Comparison of ENCODE assay signal across 8 cellular contexts in genomic region chr11:130313383-130314183, GRCh38. TPM values are rescaled to one million over a fixed set of nuclear protein-coding genes. Genes with fewer than 3 reads are reported as not detected.
A peak's percentile ranks its signal among the peaks of the same experiment; 100 is the strongest.
DNase-seq lines count a peak whose midpoint lies in the region; ATAC-seq and TF ChIP-seq lines count a peak whose summit lies in the region.

No MANE protein-coding gene starts in this region.

- no peak overlapping the region for H2AFZ ChIP-seq in GM23338
- H2AFZ ChIP-seq in smooth muscle cell (ENCODE audit: low read depth) = peak overlapping the region; percentile 91

- H3K4me2 ChIP-seq in GM23338 = peak overlapping the region; percentile 82
- H3K4me2 ChIP-seq in smooth muscle cell = peak overlapping the region; percentile 97

- intact Hi-C loops in activated T-helper 1 cell treated with anti-CD3 and anti-CD28 coated beads, Interleukin-12 subunit alpha, Interleukin-12 subunit beta, Interleukin-2, Interleukin-4 antibody, amounts not matched to agents 30 ng/mL and 10 ng/mL and 1 ng/mL, durations not matched to agents 14 hours and 24 hours and 36 hours (cut with micrococcal nuclease) = loop anchor here (1.0 to 10.0 kb wide), 8 partner anchors 8 to 603 kb away; partner anchors contain the start of genes APLP2, NFRKB and SNX19

- no peaks in the 10 kb centered on the region for H3K36me3 ChIP-seq in GM23338 (ENCODE audit: insufficient read depth)
- H3K36me3 ChIP-seq in iPS-15b (ENCODE audit: control insufficient read depth, insufficient read depth, low read length) = no peaks in the 10 kb centered on the region
- no peaks in the 10 kb centered on the region for H3K36me3 ChIP-seq in smooth muscle cell (ENCODE audit: low read depth)

- WGBS in smooth muscle cell (ENCODE audit: low lambda C conversion rate) = 4% methylated on average over 21 of the region's 21 CpGs

- peak overlapping the region; percentile 82 for H3K4me3 ChIP-seq in AG10803 (ENCODE audit: low read length)
- peak overlapping the region; percentile 61 for H3K4me3 ChIP-seq in GM23338
- H3K4me3 ChIP-seq in iPS-15b (ENCODE audit: low read depth, low read length) = peak overlapping the region; percentile 65
- H3K4me3 ChIP-seq in smooth muscle cell = peak overlapping the region; percentile 85

- TF ChIP-seq CTCF in AG10803 (conservative IDR thresholded peaks at IDR 0.05; ENCODE audit: low read length) (no peak), GM23338 (conservative IDR thresholded peaks at IDR 0.05; ENCODE audit: low read depth in 2 of 2) (no peak), smooth muscle cell (IDR thresholded peaks at IDR 0.05; ENCODE audit: borderline replicate concordance, insufficient read depth, poor library complexity, severe bottlenecking) (no peak)

- H3F3A ChIP-seq in GM23338 (replicated peaks; ENCODE audit: low read depth) (peaks cover 5% of the 10 kb centered on the region; the same call in 1 of the 2 replicates), smooth muscle cell (ENCODE audit: low read depth) (no peaks in the 10 kb centered on the region)

- H3K9me2 ChIP-seq in GM23338 (ENCODE audit: insufficient read depth) = no peaks in the 10 kb centered on the region

- ATAC-seq in GM23338 (peak; percentile 23), HG03175 (IDR thresholded peaks at IDR 0.05; ENCODE audit: unreplicated experiment) (no peak)

- peaks cover 4% of the 10 kb centered on the region for H3K27me3 Mint-ChIP-seq in GM23338 (ENCODE audit: insufficient read depth, low read depth, poor library complexity)
- peaks cover 3% of the 10 kb centered on the region for H3K27me3 Mint-ChIP-seq in activated T-helper 1 cell treated with anti-CD3 and anti-CD28 coated beads, Interleukin-12 subunit alpha, Interleukin-12 subunit beta, Interleukin-2, Interleukin-4 antibody, amounts not matched to agents 30 ng/mL and 10 ng/mL and 1 ng/mL, durations not matched to agents 14 hours and 24 hours and 36 hours (ENCODE audit: insufficient read depth)

- H3K4me3 Mint-ChIP-seq in GM23338 = peak overlapping the region; percentile 90
- peak overlapping the region; percentile 93 for H3K4me3 Mint-ChIP-seq in activated T-helper 1 cell treated with anti-CD3 and anti-CD28 coated beads, Interleukin-12 subunit alpha, Interleukin-12 subunit beta, Interleukin-2, Interleukin-4 antibody, amounts not matched to agents 30 ng/mL and 10 ng/mL and 1 ng/mL, durations not matched to agents 14 hours and 24 hours and 36 hours

- H3K27ac Mint-ChIP-seq in GM23338 = peak overlapping the region; percentile 22
- H3K27ac Mint-ChIP-seq in activated T-helper 1 cell treated with anti-CD3 and anti-CD28 coated beads, Interleukin-12 subunit alpha, Interleukin-12 subunit beta, Interleukin-2, Interleukin-4 antibody, amounts not matched to agents 30 ng/mL and 10 ng/mL and 1 ng/mL, durations not matched to agents 14 hours and 24 hours and 36 hours = peak overlapping the region; percentile 95

- H3K9ac ChIP-seq in iPS-15b (ENCODE audit: low read depth, low read length) = peak overlapping the region; percentile 47
- peak overlapping the region; percentile 53 for H3K9ac ChIP-seq in smooth muscle cell (ENCODE audit: low read depth)

- DNase-seq in AG10803 (ENCODE audit: low read depth) (peak; percentile 1), GM23338 (ENCODE audit: low spot score) (peak; percentile 62), smooth muscle cell (lab: John Stamatoyannopoulos, UW; ENCODE audit: unreplicated experiment) (no peak), SW480 (ENCODE audit: low spot score) (no peak)
- no peak for DNase-seq in activated T-helper 1 cell treated with anti-CD3 and anti-CD28 coated beads, Interleukin-12 subunit alpha, Interleukin-12 subunit beta, Interleukin-2, Interleukin-4 antibody, amounts not matched to agents 30 ng/mL and 10 ng/mL and 1 ng/mL, durations not matched to agents 14 hours and 24 hours and 36 hours (ENCODE audit: low spot score)
- DNase-seq in stimulated activated CD8-positive, alpha-beta memory T cell treated with anti-CD3 and anti-CD28 coated beads, Interleukin-4, amount 100 ng/mL, for 48 hours = no peak

- H3K4me1 Mint-ChIP-seq in GM23338 = peaks cover 50% of the 10 kb centered on the region
- peaks cover 54% of the 10 kb centered on the region for H3K4me1 Mint-ChIP-seq in activated T-helper 1 cell treated with anti-CD3 and anti-CD28 coated beads, Interleukin-12 subunit alpha, Interleukin-12 subunit beta, Interleukin-2, Interleukin-4 antibody, amounts not matched to agents 30 ng/mL and 10 ng/mL and 1 ng/mL, durations not matched to agents 14 hours and 24 hours and 36 hours (ENCODE audit: low read depth)

- peaks cover 9% of the 10 kb centered on the region for H3K9me3 Mint-ChIP-seq in GM23338
- no peaks in the 10 kb centered on the region for H3K9me3 Mint-ChIP-seq in activated T-helper 1 cell treated with anti-CD3 and anti-CD28 coated beads, Interleukin-12 subunit alpha, Interleukin-12 subunit beta, Interleukin-2, Interleukin-4 antibody, amounts not matched to agents 30 ng/mL and 10 ng/mL and 1 ng/mL, durations not matched to agents 14 hours and 24 hours and 36 hours

- H3K27ac ChIP-seq in GM23338 (ENCODE audit: low read depth) (peak overlapping the region; percentile 62; the same call in 1 of the 2 replicates), smooth muscle cell (ENCODE audit: low read depth) (peak overlapping the region; percentile 50)

- peaks cover 17% of the 10 kb centered on the region for H3K36me3 Mint-ChIP-seq in GM23338 (ENCODE audit: low read depth)
- H3K36me3 Mint-ChIP-seq in activated T-helper 1 cell treated with anti-CD3 and anti-CD28 coated beads, Interleukin-12 subunit alpha, Interleukin-12 subunit beta, Interleukin-2, Interleukin-4 antibody, amounts not matched to agents 30 ng/mL and 10 ng/mL and 1 ng/mL, durations not matched to agents 14 hours and 24 hours and 36 hours (ENCODE audit: low read depth) = peaks cover 4% of the 10 kb centered on the region

- H4K20me1 ChIP-seq in GM23338 (replicated peaks; ENCODE audit: insufficient read depth) (no peaks in the 10 kb centered on the region; the same call in 1 of the 2 replicates), smooth muscle cell (ENCODE audit: low read depth) (peaks cover 48% of the 10 kb centered on the region)

- H3K79me2 ChIP-seq in GM23338 (replicated peaks; ENCODE audit: insufficient read depth) (peaks cover 54% of the 10 kb centered on the region), smooth muscle cell (ENCODE audit: low read depth) (peaks cover 44% of the 10 kb centered on the region)

- peaks cover 57% of the 10 kb centered on the region for H3K4me1 ChIP-seq in GM23338 (ENCODE audit: insufficient read depth)
- H3K4me1 ChIP-seq in iPS-15b (ENCODE audit: control insufficient read depth, insufficient read depth, low read length) = peaks cover 8% of the 10 kb centered on the region
- H3K4me1 ChIP-seq in smooth muscle cell (ENCODE audit: low read depth) = peaks cover 18% of the 10 kb centered on the region

- no peaks in the 10 kb centered on the region for H3K27me3 ChIP-seq in GM23338 (ENCODE audit: insufficient read depth)
- H3K27me3 ChIP-seq in iPS-15b (ENCODE audit: control insufficient read depth, insufficient read depth, low read length) = no peaks in the 10 kb centered on the region
- H3K27me3 ChIP-seq in smooth muscle cell (ENCODE audit: low read depth) = no peaks in the 10 kb centered on the region

- no peaks in the 10 kb centered on the region for H3K9me3 ChIP-seq in iPS-15b (ENCODE audit: control insufficient read depth, insufficient read depth, low read length)
- no peaks in the 10 kb centered on the region for H3K9me3 ChIP-seq in smooth muscle cell (replicated peaks; ENCODE audit: low read depth)

TF ChIP-seq in GM23338, 12 proteins besides CTCF, POLR2A, EP300 and RAD21:
- TF ChIP-seq, protein P1, sequence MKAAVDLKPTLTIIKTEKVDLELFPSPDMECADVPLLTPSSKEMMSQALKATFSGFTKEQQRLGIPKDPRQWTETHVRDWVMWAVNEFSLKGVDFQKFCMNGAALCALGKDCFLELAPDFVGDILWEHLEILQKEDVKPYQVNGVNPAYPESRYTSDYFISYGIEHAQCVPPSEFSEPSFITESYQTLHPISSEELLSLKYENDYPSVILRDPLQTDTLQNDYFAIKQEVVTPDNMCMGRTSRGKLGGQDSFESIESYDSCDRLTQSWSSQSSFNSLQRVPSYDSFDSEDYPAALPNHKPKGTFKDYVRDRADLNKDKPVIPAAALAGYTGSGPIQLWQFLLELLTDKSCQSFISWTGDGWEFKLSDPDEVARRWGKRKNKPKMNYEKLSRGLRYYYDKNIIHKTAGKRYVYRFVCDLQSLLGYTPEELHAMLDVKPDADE (IDR thresholded peaks at IDR 0.05) = no peak
- TF ChIP-seq NANOG (IDR thresholded peaks at IDR 0.05; ENCODE audit: borderline replicate concordance) = no peak
- no peak for TF ChIP-seq EZH2phosphoT487 (IDR thresholded peaks at IDR 0.05; ENCODE audit: unreplicated experiment)
- TF ChIP-seq ZNF331 (CRISPR knock-in tag; IDR thresholded peaks at IDR 0.05; ENCODE audit: low read depth) = no peak
- TF ChIP-seq JUNB (IDR thresholded peaks at IDR 0.05; ENCODE audit: unreplicated experiment) = no peak
- no peak for TF ChIP-seq ZNF114 (CRISPR knock-in tag; IDR thresholded peaks at IDR 0.05)
- no peak for TF ChIP-seq STAT1 (IDR thresholded peaks at IDR 0.05; ENCODE audit: unreplicated experiment)
- no peak for TF ChIP-seq EZH2 (IDR thresholded peaks at IDR 0.05; ENCODE audit: low read depth, unreplicated experiment)
- no peak for TF ChIP-seq CREB1 (CRISPR knock-in tag; IDR thresholded peaks at IDR 0.05; ENCODE audit: low read depth)

RNA-seq across cellular contexts. Expression of gene ZBTB44, which starts 1.1 kb away (rescaled TPM):
- 102 and 104 TPM in 2 replicates for total RNA-seq in GM23338 (2014; rRNA removed; shearing (Covaris generic))
- polyA plus RNA-seq in GM23338 (2016; fragmentation: Nextera tagmentation; extraction: Ambion mirVana) (57.9 and 61.2 TPM in 2 replicates), smooth muscle cell (2.3 and 5.4 TPM in 2 replicates)
- 32.9 and 33.0 TPM in 2 replicates for total RNA-seq in activated T-helper 1 cell treated with anti-CD3 and anti-CD28 coated beads, Interleukin-12 subunit alpha, Interleukin-12 subunit beta, Interleukin-2, Interleukin-4 antibody, amounts not matched to agents 30 ng/mL and 10 ng/mL and 1 ng/mL, durations not matched to agents 14 hours and 24 hours and 36 hours
- 24.0 and 27.3 TPM in 2 replicates for total RNA-seq in smooth muscle cell

Comparison
In these comparisons a context has a peak if more than half of its experiments do, and no peak if none do; other contexts are left out.
1. DNase-seq: peak in AG10803 (single experiment) and GM23338 (single experiment); none in activated T-helper 1 cell treated with anti-CD3 and anti-CD28 coated beads, Interleukin-12 subunit alpha, Interleukin-12 subunit beta, Interleukin-2, Interleukin-4 antibody, amounts not matched to agents 30 ng/mL and 10 ng/mL and 1 ng/mL, durations not matched to agents 14 hours and 24 hours and 36 hours (single experiment), smooth muscle cell (single experiment), SW480 (single experiment) and stimulated activated CD8-positive, alpha-beta memory T cell treated with anti-CD3 and anti-CD28 coated beads, Interleukin-4, amount 100 ng/mL, for 48 hours (single experiment).
2. Peak in every context shown above with its lines, with median percentiles within 50 percentile points of each other: H3K4me3 ChIP-seq.